8 cellular contexts compared by ENCODE assay signal in the genomic region with DNA sequence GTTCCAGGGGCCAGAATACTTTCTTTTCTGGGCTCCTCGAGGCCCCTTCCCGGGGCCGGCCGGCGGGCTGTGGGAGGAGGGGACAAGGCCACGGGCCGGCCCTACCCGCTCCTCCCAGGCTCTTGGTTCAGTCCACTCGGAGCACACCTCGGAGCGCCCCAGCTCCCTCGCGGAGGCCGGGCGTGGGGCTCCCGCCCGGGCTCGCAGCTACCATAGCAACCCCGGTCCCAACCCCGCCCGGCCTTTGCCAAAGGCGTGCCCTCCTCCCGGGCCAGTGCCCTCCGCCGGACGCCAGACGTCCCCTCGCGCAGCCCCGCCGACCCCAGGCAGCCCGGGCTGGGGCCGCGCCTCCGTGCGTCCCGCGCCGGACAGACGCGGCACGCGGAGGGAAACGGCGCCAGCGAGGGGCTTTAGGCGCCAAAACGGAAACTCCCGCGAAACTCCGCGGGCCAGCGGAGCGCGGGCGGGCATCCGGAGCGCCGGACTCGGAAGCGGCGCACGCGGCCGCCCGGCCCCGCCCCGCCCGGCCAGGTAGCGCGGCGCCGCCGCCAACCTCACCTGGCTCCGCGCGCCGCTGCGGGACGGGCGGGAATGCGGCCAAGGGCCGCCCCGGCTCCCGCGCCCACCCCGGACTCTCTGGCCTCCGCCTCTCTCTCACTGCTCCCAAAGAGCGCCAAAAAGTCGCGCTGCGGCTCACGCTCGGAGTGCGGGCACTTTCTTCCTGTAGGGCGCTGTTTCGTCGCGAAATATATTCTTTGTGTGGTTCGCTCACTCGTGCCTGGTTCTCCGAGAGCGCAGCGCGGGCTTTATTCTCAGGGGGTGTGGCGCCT. TPM values are rescaled to one million over a fixed set of nuclear protein-coding genes. Genes with fewer than 3 reads are reported as not detected.
DNase-seq lines count a peak whose midpoint lies in the region; ATAC-seq and TF ChIP-seq lines count a peak whose summit lies in the region.

No MANE protein-coding gene starts in this region.

- no peaks in the 10 kb centered on the region for H3K79me2 ChIP-seq in osteoblast (ENCODE audit: insufficient read depth, low read length)

- ATAC-seq in GM21367 (IDR thresholded peaks at IDR 0.05; ENCODE audit: unreplicated experiment) (peak; percentile 47), Right ventricle myocardium inferior (peak; percentile 93)

- no peaks in the 10 kb centered on the region for H4K20me1 ChIP-seq in osteoblast (ENCODE audit: insufficient read depth, low read length)

- H3K9me3 Mint-ChIP-seq in activated naive CD4-positive, alpha-beta T cell treated with anti-CD3 and anti-CD28 coated beads for 36 hours, result no peaks in the 10 kb centered on the region

- TF ChIP-seq CTCF in HL-60 (IDR thresholded peaks at IDR 0.05; ENCODE audit: insufficient read depth, low read length), result no peak
- no peak for TF ChIP-seq CTCF in osteoblast (IDR thresholded peaks at IDR 0.05; ENCODE audit: extremely low read depth, low read depth, low read length)

- H3K27me3 ChIP-seq in HL-60 (ENCODE audit: insufficient read depth, poor library complexity, severe bottlenecking) (no peaks in the 10 kb centered on the region), osteoblast (ENCODE audit: insufficient read depth, low read length) (peaks cover 16% of the 10 kb centered on the region)

- intact Hi-C loops in activated naive CD4-positive, alpha-beta T cell treated with anti-CD3 and anti-CD28 coated beads for 36 hours (cut with micrococcal nuclease), result loop anchor here (1.0 to 10.0 kb wide), 9 partner anchors 15 to 1685 kb away; a partner anchor contains a TSS
- intact Hi-C loops in Right ventricle myocardium inferior (cut with DNase I), result loop anchor here (10.0 kb wide), 1 partner anchor 195 kb away; no protein-coding TSS in a partner anchor

- peaks cover 29% of the 10 kb centered on the region for H3K4me1 Mint-ChIP-seq in activated naive CD4-positive, alpha-beta T cell treated with anti-CD3 and anti-CD28 coated beads for 36 hours (ENCODE audit: low read depth)

- peak overlapping the region; percentile 95 for H3K4me3 Mint-ChIP-seq in activated naive CD4-positive, alpha-beta T cell treated with anti-CD3 and anti-CD28 coated beads for 36 hours

- peak overlapping the region; percentile 44 for H3K4me3 ChIP-seq in HL-60 (replicated peaks; ENCODE audit: insufficient read depth, low read length)
- peak overlapping the region; percentile 69 for H3K4me3 ChIP-seq in osteoblast (ENCODE audit: insufficient read depth, low read length)

- H2AFZ ChIP-seq in osteoblast (ENCODE audit: low read length), result peak overlapping the region; percentile 81

- peak overlapping the region; percentile 96 for H3K27ac Mint-ChIP-seq in activated naive CD4-positive, alpha-beta T cell treated with anti-CD3 and anti-CD28 coated beads for 36 hours

- no peaks in the 10 kb centered on the region for H3K27me3 Mint-ChIP-seq in activated naive CD4-positive, alpha-beta T cell treated with anti-CD3 and anti-CD28 coated beads for 36 hours (ENCODE audit: low read depth)

- CTCF ChIA-PET in activated naive CD4-positive, alpha-beta T cell treated with anti-CD3 and anti-CD28 coated beads for 36 hours (lab: Charles Lee), result interaction anchor here (1.9 kb wide), 1 partner anchor 9 kb away, joined by 7 read pairs; no protein-coding TSS in a partner anchor

- DNase-seq in DMS153 (lab: John Stamatoyannopoulos, UW) (peak; percentile 56), HL-60 (ENCODE audit: low read depth in 1 of 2, low spot score in 1 of 2) (peak; percentile 40 to 64), RKO (ENCODE audit: low spot score) (peak; percentile 61), Right ventricle myocardium inferior (ENCODE audit: missing footprints) (peak; percentile 86), osteoblast (ENCODE audit: insufficient read length, low spot score, missing footprints) (peak; percentile 79), COLO829 (ENCODE audit: low spot score) (no peak)
- peak; percentile 39 for DNase-seq in activated naive CD4-positive, alpha-beta T cell treated with anti-CD3 and anti-CD28 coated beads for 36 hours

- peak overlapping the region; percentile 76 for H3K4me2 ChIP-seq in osteoblast (ENCODE audit: insufficient read depth, low read length)

- no peaks in the 10 kb centered on the region for H3K36me3 ChIP-seq in osteoblast (ENCODE audit: insufficient read depth, low read length)

- H3K36me3 Mint-ChIP-seq in activated naive CD4-positive, alpha-beta T cell treated with anti-CD3 and anti-CD28 coated beads for 36 hours (ENCODE audit: low read depth), result no peaks in the 10 kb centered on the region

- no peaks in the 10 kb centered on the region for H3K9me3 ChIP-seq in osteoblast (ENCODE audit: low read depth, low read length)

- peak overlapping the region; percentile 98 for H3K27ac ChIP-seq in HL-60 (replicated peaks)
- H3K27ac ChIP-seq in osteoblast (ENCODE audit: low read depth, low read length), result no peak overlapping the region

- H3K4me1 ChIP-seq in osteoblast (ENCODE audit: insufficient read depth, low read length), result no peaks in the 10 kb centered on the region

RNA-seq across cellular contexts. Expression of a gene that starts 0.6 kb away (rescaled TPM):
- total RNA-seq in activated naive CD4-positive, alpha-beta T cell treated with anti-CD3 and anti-CD28 coated beads for 36 hours, result 10 to 100 TPM; 14.2 to 15.8 TPM
- total RNA-seq in Right ventricle myocardium inferior, result 27.5 TPM
- total RNA-seq in osteoblast, result 1.8 and 2.9 TPM in 2 replicates
